20 cellular contexts compared by ENCODE assay signal in the genomic region with DNA sequence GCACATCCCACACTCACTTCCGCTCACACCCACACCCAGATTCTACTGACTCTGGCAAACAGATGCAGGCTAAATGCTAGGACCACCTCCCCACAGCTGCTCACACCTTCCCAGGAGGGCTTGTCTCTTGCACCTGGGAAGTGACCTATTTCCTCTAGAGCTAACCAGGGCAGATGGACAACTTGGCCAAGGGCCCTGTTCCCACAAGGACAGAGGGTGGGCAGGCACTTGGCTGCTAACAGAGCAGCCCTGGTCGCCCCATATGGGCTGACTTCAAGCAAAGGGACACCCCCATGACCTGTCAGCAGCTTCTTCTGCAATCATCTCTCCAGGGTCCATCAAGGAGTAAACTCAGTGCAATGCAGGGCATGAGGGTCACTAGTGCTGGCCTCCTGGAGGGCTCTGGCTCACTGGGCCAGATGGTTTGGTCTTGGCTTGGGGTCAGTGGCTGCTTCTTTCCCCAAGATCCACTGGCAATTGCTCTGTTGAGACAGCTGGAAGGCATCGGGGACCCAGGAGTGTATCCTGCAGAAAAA.
"Had no signal": no experiment of that assay in that cellular context is flagged by ENCODE, and none has a peak within 500 bp of the region (broad histone marks: within the 10 kb centered on the region; RNA-seq: fewer than 3 reads in every experiment).

No MANE protein-coding gene starts in this region.

- H3K36me3 ChIP-seq: esophagus squamous epithelium, gastroesophageal sphincter, ovary, prostate gland, vagina had no signal

- H3K9me3 ChIP-seq: esophagus squamous epithelium, gastroesophageal sphincter, ovary, prostate gland, vagina had no signal

- H3K27ac Mint-ChIP-seq: activated CD4-positive, alpha-beta memory T cell treated with anti-CD3 and anti-CD28 coated beads, Interleukin-2, amount 10 ng/mL, durations not matched to agents 7 days and 5 days; activated CD4-positive, alpha-beta T cell treated with anti-CD3 and anti-CD28 coated beads, Interleukin-2, amount 10 ng/mL, durations not matched to agents 24 days and 14 days; activated naive CD4-positive, alpha-beta T cell treated with anti-CD3 and anti-CD28 coated beads, Interleukin-2, amount 10 ng/mL, durations not matched to agents 7 days and 5 days; endodermal cell; naive thymus-derived CD4-positive, alpha-beta T cell; T-helper 2 cell treated with Interferon-gamma antibody and Interleukin-4, amounts not matched to agents 5 μg/mL and 100 μg/mL, for 36 hours; type B pancreatic cell had no signal

- H3K4me3 ChIP-seq: esophagus squamous epithelium, gastroesophageal sphincter, lung, ovary, prostate gland, vagina had no signal

- H3K27me3 ChIP-seq: esophagus squamous epithelium, gastroesophageal sphincter, ovary, vagina had no signal

- H3K4me3 Mint-ChIP-seq: activated CD4-positive, alpha-beta memory T cell treated with anti-CD3 and anti-CD28 coated beads, Interleukin-2, amount 10 ng/mL, durations not matched to agents 7 days and 5 days; activated CD4-positive, alpha-beta T cell treated with anti-CD3 and anti-CD28 coated beads, Interleukin-2, amount 10 ng/mL, durations not matched to agents 24 days and 14 days; activated naive CD4-positive, alpha-beta T cell treated with anti-CD3 and anti-CD28 coated beads, Interleukin-2, amount 10 ng/mL, durations not matched to agents 7 days and 5 days; endodermal cell; naive thymus-derived CD4-positive, alpha-beta T cell; T-helper 2 cell treated with Interferon-gamma antibody and Interleukin-4, amounts not matched to agents 5 μg/mL and 100 μg/mL, for 36 hours; type B pancreatic cell had no signal

- H3K4me1 Mint-ChIP-seq: activated CD4-positive, alpha-beta memory T cell treated with anti-CD3 and anti-CD28 coated beads, Interleukin-2, amount 10 ng/mL, durations not matched to agents 7 days and 5 days; activated CD4-positive, alpha-beta T cell treated with anti-CD3 and anti-CD28 coated beads, Interleukin-2, amount 10 ng/mL, durations not matched to agents 24 days and 14 days; activated naive CD4-positive, alpha-beta T cell treated with anti-CD3 and anti-CD28 coated beads, Interleukin-2, amount 10 ng/mL, durations not matched to agents 7 days and 5 days; endodermal cell; naive thymus-derived CD4-positive, alpha-beta T cell had no signal

- H3K27me3 Mint-ChIP-seq: activated CD4-positive, alpha-beta memory T cell treated with anti-CD3 and anti-CD28 coated beads, Interleukin-2, amount 10 ng/mL, durations not matched to agents 7 days and 5 days; activated CD4-positive, alpha-beta T cell treated with anti-CD3 and anti-CD28 coated beads, Interleukin-2, amount 10 ng/mL, durations not matched to agents 24 days and 14 days; activated naive CD4-positive, alpha-beta T cell treated with anti-CD3 and anti-CD28 coated beads, Interleukin-2, amount 10 ng/mL, durations not matched to agents 7 days and 5 days; naive thymus-derived CD4-positive, alpha-beta T cell; type B pancreatic cell had no signal

- H3K27ac ChIP-seq: esophagus squamous epithelium, ovary, prostate gland, vagina, VCaP had no signal

- H3K4me1 ChIP-seq: prostate gland, vagina had no signal

- DNase-seq: activated CD4-positive, alpha-beta memory T cell treated with anti-CD3 and anti-CD28 coated beads, Interleukin-2, amount 10 ng/mL, durations not matched to agents 7 days and 5 days; activated CD4-positive, alpha-beta T cell treated with anti-CD3 and anti-CD28 coated beads, Interleukin-2, amount 10 ng/mL, durations not matched to agents 24 days and 14 days; activated effector memory CD4-positive, alpha-beta T cell treated with anti-CD3 and anti-CD28 coated beads, Interleukin-2, amount 50 U/mL, for 16 hours; activated naive CD4-positive, alpha-beta T cell treated with anti-CD3 and anti-CD28 coated beads, Interleukin-2, amount 10 ng/mL, durations not matched to agents 7 days and 5 days; amygdala; cortex of kidney; endodermal cell; esophagus squamous epithelium; left colon; naive thymus-derived CD4-positive, alpha-beta T cell; stimulated activated CD4-positive, alpha-beta T cell treated with anti-CD3 and anti-CD28 coated beads, Interleukin-12 subunit alpha, Interleukin-12 subunit beta, amount 100 ng/mL, for 4 hours had no signal

- H3K36me3 Mint-ChIP-seq: activated naive CD4-positive, alpha-beta T cell treated with anti-CD3 and anti-CD28 coated beads, Interleukin-2, amount 10 ng/mL, durations not matched to agents 7 days and 5 days had no signal

- H3K9me3 Mint-ChIP-seq: activated CD4-positive, alpha-beta memory T cell treated with anti-CD3 and anti-CD28 coated beads, Interleukin-2, amount 10 ng/mL, durations not matched to agents 7 days and 5 days; activated CD4-positive, alpha-beta T cell treated with anti-CD3 and anti-CD28 coated beads, Interleukin-2, amount 10 ng/mL, durations not matched to agents 24 days and 14 days; T-helper 2 cell treated with Interferon-gamma antibody and Interleukin-4, amounts not matched to agents 5 μg/mL and 100 μg/mL, for 36 hours had no signal

- ATAC-seq: activated CD4-positive, CD25-positive, alpha-beta regulatory T cell treated with anti-CD3 and anti-CD28 coated beads, Interleukin-2, amount 50 U/mL, for 24 hours; left colon; naive thymus-derived CD4-positive, alpha-beta T cell had no signal
